9 cellular contexts compared by ENCODE assay signal in the genomic region with DNA sequence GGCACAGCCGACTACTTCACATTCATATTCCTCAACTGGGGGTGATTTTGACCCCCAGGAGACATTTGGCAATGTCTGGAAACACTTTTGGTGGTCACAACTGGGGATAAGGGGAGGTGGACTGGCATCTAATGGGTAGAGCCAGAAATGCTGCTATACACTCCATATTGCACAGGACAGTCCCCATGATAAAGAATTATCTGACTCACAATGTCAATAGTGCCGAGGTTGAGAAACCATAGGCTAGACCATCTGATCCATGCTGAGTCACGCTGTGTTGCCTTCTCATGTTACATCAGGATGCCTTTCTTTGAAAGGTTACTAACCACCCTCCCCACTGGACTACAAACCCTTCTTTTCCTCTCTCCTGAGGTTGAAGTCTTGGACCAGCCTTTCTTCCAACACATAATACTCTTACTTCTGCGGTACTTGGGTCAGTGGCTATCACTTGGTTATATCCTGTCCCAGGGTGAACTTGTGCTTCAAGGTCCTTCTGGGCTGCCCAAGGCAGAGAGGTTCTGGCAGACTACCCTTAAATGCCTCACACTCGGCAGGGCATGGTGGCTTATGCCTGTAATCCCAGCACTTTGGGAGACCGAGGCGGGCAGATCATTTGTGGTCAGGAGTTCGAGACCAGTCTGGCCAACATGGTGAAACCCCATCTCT.
A peak's percentile ranks its signal among the peaks of the same experiment; 100 is the strongest.
DNase-seq lines count a peak whose midpoint lies in the region; ATAC-seq, FAIRE-seq and TF ChIP-seq lines count a peak whose summit lies in the region.
"Had no signal": no experiment of that assay in that cellular context is flagged by ENCODE, and none has a peak within 500 bp of the region (broad histone marks: within the 10 kb centered on the region; RNA-seq: fewer than 3 reads in every experiment).

No MANE protein-coding gene starts in this region.

- H3K27ac Mint-ChIP-seq in Caco-2 (ENCODE audit: unreplicated experiment) (peak overlapping the region; percentile 64), H9 (no peak overlapping the region)

- no peak overlapping the region for H3K4me2 ChIP-seq in H9 (ENCODE audit: insufficient read depth, insufficient read length, low read length)

- intact Hi-C loops in Caco-2 (cut with micrococcal nuclease; ENCODE audit: unreplicated experiment), result no loop called here

- no TSS peak for BruUV-seq in Caco-2 (replicated peaks; lab: Mats Ljungman, UMichigan)

- in situ Hi-C loops in G401 (cut with HindIII; ENCODE audit: low sequenced_read_pairs), result no loop called here

- no peak overlapping the region for H2BK20ac ChIP-seq in H9 (ENCODE audit: low read depth, low read length, poor library complexity, severe bottlenecking)

- H2BK15ac ChIP-seq in H9 (ENCODE audit: low read depth, low read length), result no peak overlapping the region

- H4K5ac ChIP-seq in H9 (ENCODE audit: insufficient read length, low read depth, low read length), result no peak overlapping the region

- 92 to 94% (median 92%) methylated on average over 8 of the region's 8 CpGs for WGBS in small intestine, 3 donors
- WGBS in H9 (ENCODE audit: extremely low coverage, insufficient read length, low lambda C conversion rate), result no CpG with 5 or more reads among the region's 8 CpGs

- no peak overlapping the region for H3K14ac ChIP-seq in H9 (ENCODE audit: insufficient read depth, low read length)

- H3K4me3 ChIP-seq in Caco-2 (ENCODE audit: low read depth, low read length), result no peak overlapping the region
- H3K4me3 ChIP-seq in adipocyte (ENCODE audit: low read length), result no peak overlapping the region
- H3K4me3 ChIP-seq in kidney epithelial cell (ENCODE audit: low read depth, low read length), result no peak overlapping the region
- no peak overlapping the region for H3K4me3 ChIP-seq in small intestine (ENCODE audit: low read depth in 1 of 2, low read length in 2 of 2)

- no peak overlapping the region for H2BK120ac ChIP-seq in H9 (ENCODE audit: low read depth, low read length, poor library complexity, severe bottlenecking)

- H3K4me3 Mint-ChIP-seq in Caco-2 (ENCODE audit: unreplicated experiment), result no peak overlapping the region
- H3K4me3 Mint-ChIP-seq in H9, result no peak overlapping the region

- no peak overlapping the region for H3K23ac ChIP-seq in H9 (ENCODE audit: insufficient read length, low read depth, low read length)

- H3K9me3 Mint-ChIP-seq in Caco-2 (ENCODE audit: unreplicated experiment), result peaks cover 20% of the 10 kb centered on the region
- H3K9me3 Mint-ChIP-seq in H9, result peaks cover 3 to 6% of the 10 kb centered on the region in 2 experiments; a peak in 2 of 5 replicates

- H3K56ac ChIP-seq in H9 (ENCODE audit: insufficient read length, low read depth, low read length), result no peak overlapping the region

- peak; percentile 47 to 68 for DNase-seq in Caco-2
- DNase-seq in LHCN-M2 (ENCODE audit: low read depth), result peak; percentile 96
- DNase-seq in adipocyte (ENCODE audit: low read depth), result peak; percentile 95
- DNase-seq in kidney epithelial cell (ENCODE audit: low read depth), result peak; percentile 86
- DNase-seq in small intestine, result no peak
- no peak for DNase-seq in H9
- no peak for DNase-seq in G401 (ENCODE audit: low spot score)

- no peak for FAIRE-seq in small intestine (lab: Jason Lieb, UNC)
- FAIRE-seq: H1 had no signal

- H2BK12ac ChIP-seq in H9 (ENCODE audit: insufficient read length, low read depth, low read length), result no peak overlapping the region

- H3K27ac ChIP-seq in small intestine (ENCODE audit: low read depth in 1 of 2, low read length in 1 of 2) (no peak overlapping the region), H9 (ENCODE audit: insufficient read length, low read depth, low read length) (no peak overlapping the region)

- CTCF ChIA-PET in Caco-2 (lab: Charles Lee), result no interaction called here

- H3K79me2 ChIP-seq in H9 (ENCODE audit: insufficient read depth, low read length), result no peaks in the 10 kb centered on the region

- H3K4ac ChIP-seq in H9 (ENCODE audit: low read depth, low read length), result no peak overlapping the region

- H3K27me3 Mint-ChIP-seq in Caco-2 (ENCODE audit: insufficient read depth, unreplicated experiment) (no peaks in the 10 kb centered on the region), H9 (ENCODE audit: low read depth) (no peaks in the 10 kb centered on the region; the same call in 1 of the 2 replicates)

- no peak overlapping the region for H4K8ac ChIP-seq in H9 (replicated peaks; ENCODE audit: insufficient read length, low read depth, low read length)

- H3K79me1 ChIP-seq in H9 (ENCODE audit: insufficient read depth, low read depth, low read length, poor library complexity, severe bottlenecking), result no peaks in the 10 kb centered on the region

- H3K36me3 ChIP-seq in Caco-2 (ENCODE audit: control insufficient read depth, insufficient read depth, low read length) (no peaks in the 10 kb centered on the region), adipocyte (ENCODE audit: control insufficient read depth, insufficient read depth, low read length, severe bottlenecking) (no peaks in the 10 kb centered on the region), kidney epithelial cell (ENCODE audit: control insufficient read depth, insufficient read depth, low read length) (no peaks in the 10 kb centered on the region), small intestine (ENCODE audit: control insufficient read depth in 2 of 2, insufficient read depth in 2 of 2, low read length in 2 of 2) (no peaks in the 10 kb centered on the region)

- H3K9ac ChIP-seq in adipocyte (ENCODE audit: low read length), result no peak overlapping the region
- H3K9ac ChIP-seq in H9 (ENCODE audit: extremely low read depth, insufficient read length, low read length), result no peak overlapping the region

- no peak overlapping the region for H3T11ph ChIP-seq in H9 (ENCODE audit: low read length)

- POLR2A ChIA-PET in Caco-2 (lab: Charles Lee), result no interaction called here

- H3K23me2 ChIP-seq in H9 (ENCODE audit: insufficient read length, low read depth, low read length, poor library complexity, severe bottlenecking), result no peaks in the 10 kb centered on the region

- no peak overlapping the region for H2BK5ac ChIP-seq in H9 (ENCODE audit: insufficient read length, low read length)

- H4K91ac ChIP-seq in H9 (ENCODE audit: insufficient read length, low read depth, low read length), result no peak overlapping the region

- H2AK5ac ChIP-seq in H9 (ENCODE audit: insufficient read length, low read length), result no peak overlapping the region

- no peak overlapping the region for H2AFZ ChIP-seq in H9 (ENCODE audit: low read length)

- H3K4me1 Mint-ChIP-seq in Caco-2 (ENCODE audit: low read depth, unreplicated experiment) (peaks cover 8% of the 10 kb centered on the region), H9 (peaks cover 3 to 6% of the 10 kb centered on the region in 2 experiments; a peak in 3 of 4 replicates)

- H3K18ac ChIP-seq in H9 (ENCODE audit: insufficient read length, low read depth, low read length), result no peak overlapping the region

- no peak for TF ChIP-seq CTCF in Caco-2 (IDR thresholded peaks at IDR 0.05; ENCODE audit: insufficient read depth in 1 of 2, low read depth in 1 of 2, low read length in 1 of 2, severe bottlenecking in 1 of 2, unreplicated experiment in 1 of 2)
- no peak for TF ChIP-seq CTCF in kidney epithelial cell (IDR thresholded peaks at IDR 0.05; ENCODE audit: insufficient read depth, low read length, poor library complexity, severe bottlenecking)
- TF ChIP-seq CTCF in H9 (conservative IDR thresholded peaks at IDR 0.05), result no peak

- H3K4me1 ChIP-seq in Caco-2 (peaks cover 10% of the 10 kb centered on the region), adipocyte (ENCODE audit: control insufficient read depth, insufficient read depth, low read length) (peaks cover 11% of the 10 kb centered on the region), small intestine (ENCODE audit: control insufficient read depth in 2 of 2, insufficient read depth in 1 of 2, low read depth in 1 of 2, low read length in 1 of 2) (no peaks in the 10 kb centered on the region), H9 (ENCODE audit: insufficient read depth, low read length) (no peaks in the 10 kb centered on the region; the same call in 1 of the 2 replicates)

- H4K20me1 ChIP-seq in H9 (ENCODE audit: control insufficient read depth, insufficient read depth, insufficient read length), result no peaks in the 10 kb centered on the region

- no peak for ATAC-seq in GM18511 (IDR thresholded peaks at IDR 0.05; ENCODE audit: unreplicated experiment)

- H3K27me3 ChIP-seq in Caco-2 (replicated peaks; ENCODE audit: control insufficient read depth, insufficient read depth, low read length) (no peaks in the 10 kb centered on the region), adipocyte (replicated peaks; ENCODE audit: control insufficient read depth, insufficient read depth, low read length) (no peaks in the 10 kb centered on the region), kidney epithelial cell (ENCODE audit: control insufficient read depth, insufficient read depth, low read length) (no peaks in the 10 kb centered on the region), small intestine (ENCODE audit: control insufficient read depth in 2 of 2, insufficient read depth in 2 of 2, low read length in 2 of 2) (no peaks in the 10 kb centered on the region), H9 (ENCODE audit: insufficient read depth, low read length) (no peaks in the 10 kb centered on the region)

- H3K9me3 ChIP-seq in Caco-2, result peaks cover 7% of the 10 kb centered on the region
- no peaks in the 10 kb centered on the region for H3K9me3 ChIP-seq in adipocyte (ENCODE audit: control insufficient read depth, low read length)
- no peaks in the 10 kb centered on the region for H3K9me3 ChIP-seq in small intestine (ENCODE audit: control insufficient read depth, low read depth)
- no peaks in the 10 kb centered on the region for H3K9me3 ChIP-seq in H9 (ENCODE audit: control insufficient read depth, low read depth, low read length)

- H3K36me3 Mint-ChIP-seq in Caco-2 (ENCODE audit: insufficient read depth, unreplicated experiment) (no peaks in the 10 kb centered on the region), H9 (ENCODE audit: insufficient read depth in 1 of 3, low read depth in 3 of 3) (peaks cover 0 to 4% (median 4%) of the 10 kb centered on the region in 3 experiments; a peak in 3 of 7 replicates)

Comparison
In these comparisons a context has a peak if more than half of its experiments do, and no peak if none do; other contexts are left out.
1. DNase-seq: peak in Caco-2 (2 of 2), LHCN-M2 (single experiment), adipocyte (single experiment) and kidney epithelial cell (single experiment); none in small intestine (single experiment), H9 (single experiment) and G401 (single experiment).